12 cellular contexts compared by ENCODE assay signal in genomic region chr14:67817750-67818438, GRCh38. TPM values are rescaled to one million over a fixed set of nuclear protein-coding genes. Genes with fewer than 3 reads are reported as not detected.
DNase-seq lines count a peak whose midpoint lies in the region; ATAC-seq, FAIRE-seq and TF ChIP-seq lines count a peak whose summit lies in the region.
"Had no signal": no experiment of that assay in that cellular context is flagged by ENCODE, and none has a peak within 500 bp of the region (broad histone marks: within the 10 kb centered on the region; RNA-seq: fewer than 3 reads in every experiment).

No MANE protein-coding gene starts in this region.

- intact Hi-C loops in activated CD4-positive, alpha-beta memory T cell treated with anti-CD3 and anti-CD28 coated beads for 36 hours (cut with micrococcal nuclease), result loop anchor here (2.0 to 10.0 kb wide), 7 partner anchors 123 to 1311 kb away; partner anchors contain the start of genes EIF2S1, GPHN, PIGH and RDH11
- intact Hi-C loops in naive thymus-derived CD4-positive, alpha-beta T cell (cut with micrococcal nuclease), result loop anchor here (2.0 to 10.0 kb wide), 14 partner anchors 199 to 1949 kb away; partner anchors contain the start of genes SRSF5 (in 2 of the 2), ARG2 (in 1 of the 2), DCAF5 (in 1 of the 2) and ERH (in 1 of the 2)
- intact Hi-C loops in Calu3 (cut with micrococcal nuclease; ENCODE audit: unreplicated experiment), result no loop called here

- 88 to 91% methylated on average over 14 of the region's 14 CpGs for WGBS in tibial nerve, 2 donors

- peaks cover 29% of the 10 kb centered on the region for H3K4me1 Mint-ChIP-seq in T-helper 1 cell treated with Interleukin-12 subunit alpha and Interleukin-12 subunit beta and Interleukin-4 antibody, amounts not matched to agents 30 μg/mL and 1 μg/mL, for 36 hours (ENCODE audit: low read depth)
- peaks cover 48% of the 10 kb centered on the region for H3K4me1 Mint-ChIP-seq in activated CD4-positive, alpha-beta memory T cell treated with anti-CD3 and anti-CD28 coated beads for 36 hours (ENCODE audit: low read depth)
- H3K4me1 Mint-ChIP-seq in naive thymus-derived CD4-positive, alpha-beta T cell, result peaks cover 23 to 71% (median 60%) of the 10 kb centered on the region in 7 donors
- H3K4me1 Mint-ChIP-seq in Calu3 (ENCODE audit: low read depth, unreplicated experiment), result peaks cover 21% of the 10 kb centered on the region

- ATAC-seq in naive thymus-derived CD4-positive, alpha-beta T cell, result no peak
- ATAC-seq: HCT116, heart right ventricle had no signal

- no peaks in the 10 kb centered on the region for H3K9me3 ChIP-seq in naive thymus-derived CD4-positive, alpha-beta T cell (ENCODE audit: control insufficient read depth in 2 of 3, low read length in 3 of 3)
- H3K9me3 ChIP-seq in WERI-Rb-1 (ENCODE audit: severe bottlenecking) (no peaks in the 10 kb centered on the region), tibial nerve (no peaks in the 10 kb centered on the region)
- H3K9me3 ChIP-seq: heart right ventricle, ovary had no signal

- TF ChIP-seq EP300 in tibial nerve (IDR thresholded peaks at IDR 0.05), result no peak

- H3K27me3 ChIP-seq in naive thymus-derived CD4-positive, alpha-beta T cell (ENCODE audit: control insufficient read depth in 2 of 2, insufficient read depth in 2 of 2, low read length in 2 of 2), result no peaks in the 10 kb centered on the region
- H3K27me3 ChIP-seq in WERI-Rb-1 (ENCODE audit: insufficient read depth, low read depth, severe bottlenecking) (no peaks in the 10 kb centered on the region), tibial nerve (no peaks in the 10 kb centered on the region)
- H3K27me3 ChIP-seq: cardiac muscle cell, heart right ventricle, ovary had no signal

- FAIRE-seq in HTR-8/SVneo (lab: Jason Lieb, UNC), result peak; percentile 65

- CTCF ChIA-PET in activated CD4-positive, alpha-beta memory T cell treated with anti-CD3 and anti-CD28 coated beads for 36 hours (lab: Charles Lee), result no interaction called here
- CTCF ChIA-PET in naive thymus-derived CD4-positive, alpha-beta T cell (lab: Charles Lee), result no interaction called here
- CTCF ChIA-PET in Calu3 (lab: Charles Lee), result no interaction called here

- H3K27ac Mint-ChIP-seq in T-helper 1 cell treated with Interleukin-12 subunit alpha and Interleukin-12 subunit beta and Interleukin-4 antibody, amounts not matched to agents 30 μg/mL and 1 μg/mL, for 36 hours, result no peak overlapping the region
- peak overlapping the region; percentile 8 for H3K27ac Mint-ChIP-seq in activated CD4-positive, alpha-beta memory T cell treated with anti-CD3 and anti-CD28 coated beads for 36 hours
- H3K27ac Mint-ChIP-seq in naive thymus-derived CD4-positive, alpha-beta T cell, result peak overlapping the region in 4 of 9 donors; percentile 4 to 60 (median 18)
- H3K27ac Mint-ChIP-seq in Calu3 (ENCODE audit: unreplicated experiment), result no peak overlapping the region

- H3K4me3 Mint-ChIP-seq in T-helper 1 cell treated with Interleukin-12 subunit alpha and Interleukin-12 subunit beta and Interleukin-4 antibody, amounts not matched to agents 30 μg/mL and 1 μg/mL, for 36 hours, result peak overlapping the region; percentile 91
- peak overlapping the region; percentile 100 for H3K4me3 Mint-ChIP-seq in activated CD4-positive, alpha-beta memory T cell treated with anti-CD3 and anti-CD28 coated beads for 36 hours
- peak overlapping the region; percentile 25 to 100 (median 98) for H3K4me3 Mint-ChIP-seq in naive thymus-derived CD4-positive, alpha-beta T cell
- H3K4me3 Mint-ChIP-seq in Calu3 (ENCODE audit: low read depth, unreplicated experiment), result no peak overlapping the region

- H3K4me1 ChIP-seq in naive thymus-derived CD4-positive, alpha-beta T cell (ENCODE audit: control insufficient read depth in 2 of 2, insufficient read depth in 2 of 2, low read length in 2 of 2), result peaks cover 11 to 15% of the 10 kb centered on the region in 2 donors
- H3K4me1 ChIP-seq in tibial nerve, result peaks cover 0 to 35% (median 14%) of the 10 kb centered on the region in 4 donors

- POLR2A ChIA-PET in activated CD4-positive, alpha-beta memory T cell treated with anti-CD3 and anti-CD28 coated beads for 36 hours (lab: Charles Lee), result interaction anchor here (0.6 to 1.8 kb wide), 4 partner anchors 9 to 1092 kb away, joined by 3 to 5 read pairs (median 4); partner anchors contain the start of gene RDH11
- POLR2A ChIA-PET in naive thymus-derived CD4-positive, alpha-beta T cell (lab: Charles Lee), result interaction anchor here (0.6 to 1.7 kb wide), 4 partner anchors 218 to 977 kb away, joined by 3 to 7 read pairs (median 4); partner anchors contain the start of genes ATP6V1D, PIGH and ZFP36L1

- no peaks in the 10 kb centered on the region for H3K27me3 Mint-ChIP-seq in T-helper 1 cell treated with Interleukin-12 subunit alpha and Interleukin-12 subunit beta and Interleukin-4 antibody, amounts not matched to agents 30 μg/mL and 1 μg/mL, for 36 hours (ENCODE audit: low read depth)
- H3K27me3 Mint-ChIP-seq in activated CD4-positive, alpha-beta memory T cell treated with anti-CD3 and anti-CD28 coated beads for 36 hours, result no peaks in the 10 kb centered on the region
- no peaks in the 10 kb centered on the region for H3K27me3 Mint-ChIP-seq in naive thymus-derived CD4-positive, alpha-beta T cell
- H3K27me3 Mint-ChIP-seq in Calu3 (ENCODE audit: unreplicated experiment), result no peaks in the 10 kb centered on the region

- H3K36me3 ChIP-seq in naive thymus-derived CD4-positive, alpha-beta T cell (ENCODE audit: control insufficient read depth in 2 of 3, insufficient read depth in 3 of 3, low read length in 3 of 3), result peaks cover 0 to 10% (median 0%) of the 10 kb centered on the region in 3 experiments
- peaks cover 17% of the 10 kb centered on the region for H3K36me3 ChIP-seq in WERI-Rb-1
- peaks cover 0 to 3% (median 0%) of the 10 kb centered on the region in 3 donors for H3K36me3 ChIP-seq in tibial nerve
- H3K36me3 ChIP-seq: ovary had no signal

- DNase-seq in T-helper 1 cell (no peak), HTR-8/SVneo (ENCODE audit: insufficient read length, low spot score) (no peak), Calu3 (no peak), WERI-Rb-1 (no peak), tibial nerve (ENCODE audit: low spot score in 2 of 2) (no peak)
- DNase-seq in activated CD4-positive, alpha-beta memory T cell treated with anti-CD3 and anti-CD28 coated beads for 36 hours, result no peak
- DNase-seq in naive thymus-derived CD4-positive, alpha-beta T cell, result no peak
- DNase-seq: heart right ventricle had no signal

- H3K36me3 Mint-ChIP-seq in T-helper 1 cell treated with Interleukin-12 subunit alpha and Interleukin-12 subunit beta and Interleukin-4 antibody, amounts not matched to agents 30 μg/mL and 1 μg/mL, for 36 hours (ENCODE audit: low read depth), result peaks cover 2% of the 10 kb centered on the region
- peaks cover 3% of the 10 kb centered on the region for H3K36me3 Mint-ChIP-seq in activated CD4-positive, alpha-beta memory T cell treated with anti-CD3 and anti-CD28 coated beads for 36 hours
- peaks cover 0 to 11% (median 0%) of the 10 kb centered on the region in 5 donors for H3K36me3 Mint-ChIP-seq in naive thymus-derived CD4-positive, alpha-beta T cell
- peaks cover 45% of the 10 kb centered on the region for H3K36me3 Mint-ChIP-seq in Calu3 (ENCODE audit: insufficient read depth, unreplicated experiment)

- H3K4me3 ChIP-seq in naive thymus-derived CD4-positive, alpha-beta T cell (ENCODE audit: low read length), result no peak overlapping the region
- H3K4me3 ChIP-seq in WERI-Rb-1 (ENCODE audit: low read depth, low read length), result no peak overlapping the region
- no peak overlapping the region for H3K4me3 ChIP-seq in tibial nerve

- no TSS peak for BruUV-seq in Calu3 (replicated peaks; lab: Mats Ljungman, UMichigan)

- no peak overlapping the region for H3K27ac ChIP-seq in naive thymus-derived CD4-positive, alpha-beta T cell (ENCODE audit: low read depth, low read length)
- H3K27ac ChIP-seq in WERI-Rb-1 (no peak overlapping the region; the same call in 1 of the 2 replicates), tibial nerve (no peak overlapping the region)

- no peak for TF ChIP-seq CTCF in Calu3 (IDR thresholded peaks at IDR 0.05; ENCODE audit: unreplicated experiment)
- TF ChIP-seq CTCF in WERI-Rb-1 (IDR thresholded peaks at IDR 0.05; ENCODE audit: low read depth, low read length), result no peak
- TF ChIP-seq CTCF in tibial nerve (IDR thresholded peaks at IDR 0.05), result no peak

- TF ChIP-seq POLR2A in tibial nerve (IDR thresholded peaks at IDR 0.05), result no peak

- no peaks in the 10 kb centered on the region for H3K9me3 Mint-ChIP-seq in T-helper 1 cell treated with Interleukin-12 subunit alpha and Interleukin-12 subunit beta and Interleukin-4 antibody, amounts not matched to agents 30 μg/mL and 1 μg/mL, for 36 hours
- H3K9me3 Mint-ChIP-seq in activated CD4-positive, alpha-beta memory T cell treated with anti-CD3 and anti-CD28 coated beads for 36 hours, result no peaks in the 10 kb centered on the region
- H3K9me3 Mint-ChIP-seq in naive thymus-derived CD4-positive, alpha-beta T cell, result no peaks in the 10 kb centered on the region
- H3K9me3 Mint-ChIP-seq in Calu3 (ENCODE audit: low read depth, unreplicated experiment), result no peaks in the 10 kb centered on the region

RNA-seq across cellular contexts. Expression of gene ZFYVE26, which starts 1.5 kb away (rescaled TPM):
- total RNA-seq in activated CD4-positive, alpha-beta memory T cell treated with anti-CD3 and anti-CD28 coated beads for 36 hours, result 10 to 100 TPM; 12.5 to 12.6 TPM
- 10 to 100 TPM; 25.0 to 38.9 (median 31.1) TPM for total RNA-seq in naive thymus-derived CD4-positive, alpha-beta T cell
- polyA plus RNA-seq in naive thymus-derived CD4-positive, alpha-beta T cell, result 1 to 10 TPM; 3.2 to 5.9 TPM
- total RNA-seq in Calu3 (2022) (19.9 and 22.5 TPM in 2 replicates), tibial nerve (10 to 100 TPM; 22.4 to 74.4 (median 36.3) TPM)

RNA-seq across cellular contexts. Expression of gene RAD51B, which starts 1.7 kb away (rescaled TPM):
- 10 to 100 TPM; 32.3 to 34.3 TPM for total RNA-seq in activated CD4-positive, alpha-beta memory T cell treated with anti-CD3 and anti-CD28 coated beads for 36 hours
- total RNA-seq in naive thymus-derived CD4-positive, alpha-beta T cell, result 10 to 100 TPM; 28.5 to 42.2 (median 31.0) TPM
- 10 to 100 TPM; 15.0 to 19.4 TPM for polyA plus RNA-seq in naive thymus-derived CD4-positive, alpha-beta T cell
- total RNA-seq in Calu3 (2022), result 24.7 and 33.0 TPM in 2 replicates
- 10 to 100 TPM; 12.6 to 26.4 (median 16.7) TPM for total RNA-seq in tibial nerve
